In genomic region chr1:23062271-23062670, GRCh38 we compare ENCODE assay signal across 28 cellular contexts. TPM values are rescaled to one million over a fixed set of nuclear protein-coding genes. Genes with fewer than 3 reads are reported as not detected.
"Had no signal": no experiment of that assay in that cellular context is flagged by ENCODE, and none has a peak within 500 bp of the region (broad histone marks: within the 10 kb centered on the region; RNA-seq: fewer than 3 reads in every experiment).

No MANE protein-coding gene starts in this region.

- H3K4me3 Mint-ChIP-seq: activated CD4-positive, alpha-beta memory T cell treated with anti-CD3 and anti-CD28 coated beads, Interleukin-2, amount 10 ng/mL, durations not matched to agents 7 days and 5 days; activated CD8-positive, alpha-beta memory T cell treated with anti-CD3 and anti-CD28 coated beads, Interleukin-2, amount 10 ng/mL, durations not matched to agents 7 days and 5 days; activated naive CD4-positive, alpha-beta T cell treated with anti-CD3 and anti-CD28 coated beads for 36 hours; activated T-helper 17 cell treated with anti-CD3 and anti-CD28 coated beads, Interleukin-2, amount 50 U/mL, for 72 hours; brain; central memory CD8-positive, alpha-beta T cell; immature natural killer cell; natural killer cell treated with Interleukin-12 subunit alpha and Interleukin-12 subunit beta and Interleukin-15 and Interleukin-18, amount 100 ng/mL, for 72 hours had no signal

- H3K27me3 ChIP-seq: gastrocnemius medialis, heart left ventricle, thyroid gland had no signal

- H3K27ac Mint-ChIP-seq: activated CD4-positive, alpha-beta memory T cell treated with anti-CD3 and anti-CD28 coated beads, Interleukin-2, amount 10 ng/mL, durations not matched to agents 7 days and 5 days; activated CD8-positive, alpha-beta memory T cell treated with anti-CD3 and anti-CD28 coated beads, Interleukin-2, amount 10 ng/mL, durations not matched to agents 7 days and 5 days; activated naive CD4-positive, alpha-beta T cell treated with anti-CD3 and anti-CD28 coated beads for 36 hours; activated T-helper 17 cell treated with anti-CD3 and anti-CD28 coated beads, Interleukin-2, amount 50 U/mL, for 72 hours; immature natural killer cell; natural killer cell treated with Interleukin-12 subunit alpha and Interleukin-12 subunit beta and Interleukin-15 and Interleukin-18, amount 100 ng/mL, for 72 hours had no signal

- H3K27ac ChIP-seq: coronary artery, gastrocnemius medialis, heart left ventricle, thyroid gland had no signal

- H3K9me3 Mint-ChIP-seq: activated CD4-positive, alpha-beta memory T cell treated with anti-CD3 and anti-CD28 coated beads, Interleukin-2, amount 10 ng/mL, durations not matched to agents 7 days and 5 days; activated naive CD4-positive, alpha-beta T cell treated with anti-CD3 and anti-CD28 coated beads for 36 hours; activated T-helper 17 cell treated with anti-CD3 and anti-CD28 coated beads, Interleukin-2, amount 50 U/mL, for 72 hours; brain; central memory CD8-positive, alpha-beta T cell; immature natural killer cell; natural killer cell treated with Interleukin-12 subunit alpha and Interleukin-12 subunit beta and Interleukin-15 and Interleukin-18, amount 100 ng/mL, for 72 hours had no signal

- H3K9me3 ChIP-seq: gastrocnemius medialis, heart left ventricle, thyroid gland had no signal

- DNase-seq: activated CD4-positive, alpha-beta memory T cell treated with anti-CD3 and anti-CD28 coated beads, Interleukin-2, amount 10 ng/mL, durations not matched to agents 7 days and 5 days; activated CD4-positive, alpha-beta T cell treated with anti-CD3 and anti-CD28 coated beads for 48 hours; activated CD4-positive, CD25-positive, alpha-beta regulatory T cell; activated CD8-positive, alpha-beta memory T cell treated with anti-CD3 and anti-CD28 coated beads, Interleukin-2, amount 10 ng/mL, durations not matched to agents 7 days and 5 days; activated naive CD4-positive, alpha-beta T cell treated with anti-CD3 and anti-CD28 coated beads for 36 hours; activated T-cell treated with anti-CD3 and anti-CD28 coated beads, Interleukin-2, amount 50 U/mL, for 1 hour; anterior cingulate cortex; gastrocnemius medialis; heart left ventricle; immature natural killer cell; mesendoderm; stimulated activated CD4-positive, alpha-beta T cell treated with anti-CD3 and anti-CD28 coated beads, Interleukin-12 subunit alpha, Interleukin-12 subunit beta, amount 100 ng/mL, for 4 hours; stimulated activated CD4-positive, alpha-beta T cell treated with anti-CD3 and anti-CD28 coated beads, Interleukin-1b, Interleukin-23, amount 100 ng/mL, for 48 hours; stimulated activated CD8-positive, alpha-beta memory T cell treated with anti-CD3 and anti-CD28 coated beads, Interleukin-4, amount 100 ng/mL, for 48 hours; stimulated activated naive CD4-positive, alpha-beta T cell; T-helper 1 cell; T-helper 9 cell; thyroid gland had no signal

- ATAC-seq: activated CD8-positive, alpha-beta memory T cell treated with anti-CD3 and anti-CD28 coated beads, Interleukin-2, amount 10 ng/mL, durations not matched to agents 7 days and 5 days; activated T-helper 17 cell treated with anti-CD3 and anti-CD28 coated beads, Interleukin-2, amount 50 U/mL, for 72 hours; gastrocnemius medialis; heart left ventricle; natural killer cell treated with Interleukin-12 subunit alpha and Interleukin-12 subunit beta and Interleukin-15 and Interleukin-18, amount 100 ng/mL, for 72 hours had no signal

- H3K27me3 Mint-ChIP-seq: activated CD4-positive, alpha-beta memory T cell treated with anti-CD3 and anti-CD28 coated beads, Interleukin-2, amount 10 ng/mL, durations not matched to agents 7 days and 5 days; activated CD8-positive, alpha-beta memory T cell treated with anti-CD3 and anti-CD28 coated beads, Interleukin-2, amount 10 ng/mL, durations not matched to agents 7 days and 5 days; activated T-helper 17 cell treated with anti-CD3 and anti-CD28 coated beads, Interleukin-2, amount 50 U/mL, for 72 hours; brain; central memory CD8-positive, alpha-beta T cell; natural killer cell treated with Interleukin-12 subunit alpha and Interleukin-12 subunit beta and Interleukin-15 and Interleukin-18, amount 100 ng/mL, for 72 hours had no signal

- H3K4me1 ChIP-seq: gastrocnemius medialis, heart left ventricle, thyroid gland had no signal

- H3K4me3 ChIP-seq: coronary artery, gastrocnemius medialis, heart left ventricle, thyroid gland had no signal

- H3K4me1 Mint-ChIP-seq: activated CD4-positive, alpha-beta memory T cell treated with anti-CD3 and anti-CD28 coated beads, Interleukin-2, amount 10 ng/mL, durations not matched to agents 7 days and 5 days; activated CD8-positive, alpha-beta memory T cell treated with anti-CD3 and anti-CD28 coated beads, Interleukin-2, amount 10 ng/mL, durations not matched to agents 7 days and 5 days; central memory CD8-positive, alpha-beta T cell had no signal

RNA-seq across cellular contexts. Expression of gene TEX46, which starts 46.6 kb away (rescaled TPM):
- total RNA-seq: activated CD4-positive, alpha-beta memory T cell treated with anti-CD3 and anti-CD28 coated beads, Interleukin-2, amount 10 ng/mL, durations not matched to agents 7 days and 5 days; activated CD8-positive, alpha-beta memory T cell treated with anti-CD3 and anti-CD28 coated beads, Interleukin-2, amount 10 ng/mL, durations not matched to agents 7 days and 5 days; activated naive CD4-positive, alpha-beta T cell treated with anti-CD3 and anti-CD28 coated beads for 36 hours; activated T-helper 17 cell treated with anti-CD3 and anti-CD28 coated beads, Interleukin-2, amount 50 U/mL, for 72 hours; gastrocnemius medialis; lower leg skin; natural killer cell treated with Interleukin-12 subunit alpha and Interleukin-12 subunit beta and Interleukin-15 and Interleukin-18, amount 100 ng/mL, for 72 hours; posterior vena cava; subcutaneous adipose tissue; thyroid gland; ureter had no signal
- polyA plus RNA-seq: fibroblast of lung, heart left ventricle, immature natural killer cell had no signal
